Comparison of ENCODE assay signal across 13 cellular contexts in the genomic region with DNA sequence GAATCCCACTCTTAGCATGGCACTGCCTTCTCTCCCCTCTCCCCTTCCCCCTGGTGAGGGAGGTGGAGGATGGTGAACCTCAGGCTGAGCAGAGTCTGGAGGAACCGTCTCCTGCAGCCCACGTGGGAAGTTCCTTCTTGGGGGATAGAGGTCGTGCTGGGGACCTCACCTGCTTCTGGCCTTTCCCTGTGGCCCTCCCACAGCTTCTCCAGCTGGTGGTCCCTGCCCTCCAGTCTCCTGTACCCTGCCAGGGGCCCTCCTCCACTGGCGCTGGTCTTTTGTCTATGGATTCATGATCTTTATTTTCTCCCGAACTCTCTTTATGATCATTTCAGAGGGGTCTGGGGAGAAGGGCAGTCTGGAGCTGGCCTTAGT. TPM values are rescaled to one million over a fixed set of nuclear protein-coding genes. Genes with fewer than 3 reads are reported as not detected.
DNase-seq lines count a peak whose midpoint lies in the region; ATAC-seq and TF ChIP-seq lines count a peak whose summit lies in the region.
"Had no signal": no experiment of that assay in that cellular context is flagged by ENCODE, and none has a peak within 500 bp of the region (broad histone marks: within the 10 kb centered on the region; RNA-seq: fewer than 3 reads in every experiment).

No MANE protein-coding gene starts in this region.

- POLR2A ChIA-PET in Caco-2 (lab: Charles Lee), result interaction anchor here (1.3 kb wide), 1 partner anchor 11 kb away, joined by 4 read pairs; no protein-coding TSS in a partner anchor

- H3K36me3 Mint-ChIP-seq in Caco-2 (ENCODE audit: insufficient read depth, unreplicated experiment), result no peaks in the 10 kb centered on the region
- H3K36me3 Mint-ChIP-seq: activated CD8-positive, alpha-beta memory T cell treated with anti-CD3 and anti-CD28 coated beads, Interleukin-2, amount 10 ng/mL, durations not matched to agents 7 days and 5 days; activated naive CD8-positive, alpha-beta T cell treated with anti-CD3 and anti-CD28 coated beads, Interleukin-2, amount 10 ng/mL, durations not matched to agents 7 days and 5 days; CD8-positive, alpha-beta memory T cell had no signal

- no peak overlapping the region for H3K27ac Mint-ChIP-seq in Caco-2 (ENCODE audit: unreplicated experiment)
- H3K27ac Mint-ChIP-seq: activated CD8-positive, alpha-beta memory T cell treated with anti-CD3 and anti-CD28 coated beads, Interleukin-2, amount 10 ng/mL, durations not matched to agents 7 days and 5 days; activated naive CD8-positive, alpha-beta T cell treated with anti-CD3 and anti-CD28 coated beads, Interleukin-2, amount 10 ng/mL, durations not matched to agents 7 days and 5 days; CD8-positive, alpha-beta memory T cell; stimulated activated naive CD8-positive, alpha-beta T cell treated with anti-CD3 and anti-CD28 coated beads, Interleukin-15, Interleukin-2, amounts not matched to agents 100 ng/mL and 50 ng/mL, for 24 hours had no signal

- H3K4me1 Mint-ChIP-seq in Caco-2 (ENCODE audit: low read depth, unreplicated experiment), result no peaks in the 10 kb centered on the region

- H3K27ac ChIP-seq in SJCRH30, result no peak overlapping the region
- H3K27ac ChIP-seq in esophagus squamous epithelium, result no peak overlapping the region
- no peak overlapping the region for H3K27ac ChIP-seq in heart right ventricle
- H3K27ac ChIP-seq: HL-60 had no signal

- peaks cover 10% of the 10 kb centered on the region for H3K27me3 Mint-ChIP-seq in Caco-2 (ENCODE audit: insufficient read depth, unreplicated experiment)

- intact Hi-C loops in Caco-2 (cut with micrococcal nuclease; ENCODE audit: unreplicated experiment) (no loop called here), esophagus squamous epithelium (cut with DNase I) (no loop called here), heart right ventricle (cut with DNase I) (loop anchor here in 2 of 10 donors (5.0 to 10.0 kb wide), 2 partner anchors 38 to 74 kb away; partner anchors contain the start of gene CRIP1 (in 1 of the 2))

- BruUV-seq in Caco-2 (replicated peaks; lab: Mats Ljungman, UMichigan), result no TSS peak

- H3K4me1 ChIP-seq in Caco-2, result peaks cover 5% of the 10 kb centered on the region; the same call in 1 of the 2 replicates
- H3K4me1 ChIP-seq in SJCRH30, result peaks cover 2% of the 10 kb centered on the region; the same call in 1 of the 2 replicates
- H3K4me1 ChIP-seq in esophagus squamous epithelium, result peaks cover 16 to 32% (median 23%) of the 10 kb centered on the region in 3 donors
- H3K4me1 ChIP-seq in heart right ventricle, result peaks cover 3 to 32% (median 25%) of the 10 kb centered on the region in 9 donors

- no peak for TF ChIP-seq CTCF in Caco-2 (IDR thresholded peaks at IDR 0.05; ENCODE audit: insufficient read depth in 1 of 2, low read depth in 1 of 2, low read length in 1 of 2, severe bottlenecking in 1 of 2, unreplicated experiment in 1 of 2)
- TF ChIP-seq CTCF in esophagus squamous epithelium (IDR thresholded peaks at IDR 0.05), result no peak
- no peak for TF ChIP-seq CTCF in retinal pigment epithelial cell (conservative IDR thresholded peaks at IDR 0.05; ENCODE audit: low read depth, low read length)
- TF ChIP-seq CTCF in heart right ventricle (IDR thresholded peaks at IDR 0.05), result no peak

- H3K9me3 ChIP-seq in Caco-2 (no peaks in the 10 kb centered on the region), SJCRH30 (replicated peaks) (no peaks in the 10 kb centered on the region), esophagus squamous epithelium (no peaks in the 10 kb centered on the region), heart right ventricle (no peaks in the 10 kb centered on the region)

- H3K36me3 ChIP-seq in Caco-2 (ENCODE audit: control insufficient read depth, insufficient read depth, low read length), result no peaks in the 10 kb centered on the region
- no peaks in the 10 kb centered on the region for H3K36me3 ChIP-seq in SJCRH30
- H3K36me3 ChIP-seq in esophagus squamous epithelium, result no peaks in the 10 kb centered on the region
- no peaks in the 10 kb centered on the region for H3K36me3 ChIP-seq in heart right ventricle

- CTCF ChIA-PET in Caco-2 (lab: Charles Lee), result interaction anchor here (1.6 kb wide), 1 partner anchor 40 kb away, joined by 3 read pairs; no protein-coding TSS in a partner anchor

- no peak for DNase-seq in Caco-2
- DNase-seq in SJCRH30, result no peak
- DNase-seq in esophagus squamous epithelium (lab: John Stamatoyannopoulos, UW), result no peak
- DNase-seq in retinal pigment epithelial cell (ENCODE audit: low read depth), result no peak
- no peak for DNase-seq in NAMALWA (ENCODE audit: low spot score)
- no peak for DNase-seq in DMS 273 treated with DMSO at 0.1 percent for 48 hours (lab: John Stamatoyannopoulos, UW)
- no peak for DNase-seq in occipital lobe (lab: John Stamatoyannopoulos, UW)
- DNase-seq in heart right ventricle, result no peak
- DNase-seq: activated CD8-positive, alpha-beta memory T cell treated with anti-CD3 and anti-CD28 coated beads, Interleukin-2, amount 10 ng/mL, durations not matched to agents 7 days and 5 days; activated naive CD8-positive, alpha-beta T cell treated with anti-CD3 and anti-CD28 coated beads, Interleukin-2, amount 10 ng/mL, durations not matched to agents 7 days and 5 days had no signal

- 54 to 61% methylated on average over 3 to 4 of the region's 5 CpGs for WGBS in esophagus squamous epithelium, 2 donors
- WGBS in heart right ventricle, 2 donors, result 52 to 59% methylated on average over 5 of the region's 5 CpGs

- TF ChIP-seq POLR2A in esophagus squamous epithelium (IDR thresholded peaks at IDR 0.05), result no peak

- no peaks in the 10 kb centered on the region for H3K9me3 Mint-ChIP-seq in Caco-2 (ENCODE audit: unreplicated experiment)
- H3K9me3 Mint-ChIP-seq: activated naive CD8-positive, alpha-beta T cell treated with anti-CD3 and anti-CD28 coated beads, Interleukin-2, amount 10 ng/mL, durations not matched to agents 7 days and 5 days; stimulated activated naive CD8-positive, alpha-beta T cell treated with anti-CD3 and anti-CD28 coated beads, Interleukin-15, Interleukin-2, amounts not matched to agents 100 ng/mL and 50 ng/mL, for 24 hours had no signal

- ATAC-seq in heart right ventricle, result no peak

- peak overlapping the region; percentile 61 for H3K4me3 Mint-ChIP-seq in Caco-2 (ENCODE audit: unreplicated experiment)
- H3K4me3 Mint-ChIP-seq: activated CD8-positive, alpha-beta memory T cell treated with anti-CD3 and anti-CD28 coated beads, Interleukin-2, amount 10 ng/mL, durations not matched to agents 7 days and 5 days; stimulated activated naive CD8-positive, alpha-beta T cell treated with anti-CD3 and anti-CD28 coated beads, Interleukin-15, Interleukin-2, amounts not matched to agents 100 ng/mL and 50 ng/mL, for 24 hours had no signal

- H3K27me3 ChIP-seq in Caco-2 (replicated peaks; ENCODE audit: control insufficient read depth, insufficient read depth, low read length) (no peaks in the 10 kb centered on the region), SJCRH30 (peaks cover 15% of the 10 kb centered on the region), esophagus squamous epithelium (peaks cover 0 to 42% (median 4%) of the 10 kb centered on the region in 4 donors), heart right ventricle (peaks cover 0 to 53% (median 3%) of the 10 kb centered on the region in 7 donors)

- H3K4me3 ChIP-seq in Caco-2 (ENCODE audit: low read depth, low read length) (peak overlapping the region; percentile 23; the same call in 1 of the 2 replicates), SJCRH30 (peak overlapping the region; percentile 52; the same call in 1 of the 2 replicates), esophagus squamous epithelium (peak overlapping the region in 3 of 4 donors; percentile 19 to 66 (median 47)), retinal pigment epithelial cell (ENCODE audit: low read length) (peak overlapping the region; percentile 25), heart right ventricle (peak overlapping the region in 4 of 10 donors; percentile 35 to 44 (median 40))

RNA-seq across cellular contexts. Expression of gene MTA1, which starts 9.0 kb away (rescaled TPM):
- total RNA-seq in Caco-2 (2022) (158 and 167 TPM in 2 replicates), esophagus squamous epithelium (10 to 100 TPM; 19.9 to 64.7 (median 39.6) TPM), occipital lobe (37.0 TPM), heart right ventricle (100 to 1,000 TPM; 104 to 209 (median 133) TPM)
- total RNA-seq in SJCRH30 (2014; rRNA removed; shearing (Covaris generic)), result 91.7 and 117 TPM in 2 replicates
- 100 to 1,000 TPM in 1 of 2 donors, 10 to 100 TPM in 1; 94.4 to 250 TPM for polyA plus RNA-seq in heart right ventricle

RNA-seq across cellular contexts. Expression of gene TEX22, which starts 12.3 kb away (rescaled TPM):
- 0.86 and 0.91 TPM in 2 replicates for total RNA-seq in Caco-2 (2022)
- 0.06 and 0.20 TPM in 2 replicates for total RNA-seq in SJCRH30 (2014; rRNA removed; shearing (Covaris generic))
- under 1 TPM in 1 of 4 donors, not detected in 3; 0.57 TPM for total RNA-seq in esophagus squamous epithelium
- total RNA-seq in occipital lobe, result 0.31 TPM
- 1 to 10 TPM in 4 of 10 donors, under 1 TPM in 4, not detected in 2; 0.42 to 2.0 (median 1.00) TPM for total RNA-seq in heart right ventricle
- polyA plus RNA-seq in heart right ventricle, result under 1 TPM; 0.07 to 0.22 TPM
